10 cellular contexts compared by ENCODE assay signal in the genomic region with DNA sequence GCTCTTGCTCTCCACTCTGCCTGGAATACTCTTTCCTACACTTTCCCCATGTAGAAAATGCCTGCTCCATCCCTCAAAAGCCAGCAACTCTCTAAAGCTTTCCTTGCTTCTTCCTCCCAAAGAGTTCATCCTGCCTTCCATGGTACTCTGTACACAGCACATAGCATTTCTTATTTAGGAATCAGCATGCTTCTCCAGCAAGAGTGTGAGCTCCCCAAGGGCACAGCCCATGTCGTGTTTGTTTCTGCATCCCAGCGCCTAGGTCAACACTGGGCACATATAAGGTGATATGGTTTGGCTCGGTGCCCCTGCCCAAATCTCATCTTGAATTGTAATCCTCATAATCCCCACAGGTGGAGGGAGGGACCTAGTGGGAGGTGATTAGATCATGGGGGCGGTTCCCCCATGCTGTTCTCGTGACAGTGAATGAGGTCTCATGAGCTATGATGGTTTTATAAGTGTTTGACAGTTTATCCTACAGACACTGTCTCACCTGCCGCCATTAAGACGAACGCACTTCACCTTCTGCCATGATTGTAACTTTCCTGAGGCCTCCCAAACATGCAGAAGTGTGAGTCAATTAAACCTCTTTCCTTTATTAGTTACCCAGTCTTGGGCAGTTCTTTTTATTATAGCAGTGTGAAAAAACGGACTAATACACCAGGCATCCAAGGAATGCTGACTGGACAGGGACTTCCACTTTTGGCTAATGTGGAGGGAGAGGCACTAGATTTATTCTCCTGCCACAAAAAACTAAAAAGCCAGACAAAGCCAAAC. TPM values are rescaled to one million over a fixed set of nuclear protein-coding genes. Genes with fewer than 3 reads are reported as not detected.
DNase-seq lines count a peak whose midpoint lies in the region; ATAC-seq and TF ChIP-seq lines count a peak whose summit lies in the region.
"Had no signal": no experiment of that assay in that cellular context is flagged by ENCODE, and none has a peak within 500 bp of the region (broad histone marks: within the 10 kb centered on the region; RNA-seq: fewer than 3 reads in every experiment).

No MANE protein-coding gene starts in this region.

- H3K4me1 ChIP-seq in esophagus squamous epithelium (peaks cover 21 to 71% (median 48%) of the 10 kb centered on the region in 3 donors), neural progenitor cell (peaks cover 55% of the 10 kb centered on the region)

- peaks cover 54% of the 10 kb centered on the region for H3K4me1 Mint-ChIP-seq in neural progenitor cell

- WGBS in esophagus squamous epithelium, 2 donors, result 57 to 69% methylated on average over 8 to 9 of the region's 9 CpGs

- POLR2A ChIA-PET in AG04450 (lab: Yijun Ruan, JAX), result no interaction called here

- H3K27me3 ChIP-seq in AG04450 (ENCODE audit: control insufficient read depth, insufficient read depth, low read length) (no peaks in the 10 kb centered on the region), esophagus squamous epithelium (no peaks in the 10 kb centered on the region), neural progenitor cell (no peaks in the 10 kb centered on the region)

- peaks cover 12% of the 10 kb centered on the region for H3K9me3 ChIP-seq in AG04450 (ENCODE audit: control insufficient read depth, insufficient read depth, low read length)
- peaks cover 0 to 9% (median 0%) of the 10 kb centered on the region in 3 donors for H3K9me3 ChIP-seq in esophagus squamous epithelium
- H3K9me3 ChIP-seq in neural progenitor cell (ENCODE audit: low read depth), result peaks cover 3% of the 10 kb centered on the region

- H4K20me1 ChIP-seq in neural progenitor cell (ENCODE audit: low read depth), result peaks cover 59% of the 10 kb centered on the region

- DNase-seq in AG04450 (ENCODE audit: low read depth, low spot score), result no peak
- peak; percentile 43 for DNase-seq in RKO (ENCODE audit: low spot score)
- DNase-seq in esophagus squamous epithelium (lab: John Stamatoyannopoulos, UW), result no peak
- no peak for DNase-seq in neural progenitor cell (ENCODE audit: low spot score)
- no peak for DNase-seq in T-helper 2 cell
- no peak for DNase-seq in NCI-H2029 treated with DMSO at 0.1 percent for 48 hours (lab: John Stamatoyannopoulos, UW)
- no peak for DNase-seq in ecto neural progenitor cell (ENCODE audit: low spot score)
- DNase-seq: CD4-positive, alpha-beta T cell had no signal

- H3K4me3 ChIP-seq in AG04450 (ENCODE audit: low read depth, low read length), result no peak overlapping the region
- no peak overlapping the region for H3K4me3 ChIP-seq in esophagus squamous epithelium
- no peak overlapping the region for H3K4me3 ChIP-seq in neural progenitor cell

- no peak overlapping the region for H2AFZ ChIP-seq in neural progenitor cell (replicated peaks)

- intact Hi-C loops in esophagus squamous epithelium (cut with DNase I), result no loop called here

- peaks cover 28% of the 10 kb centered on the region for H3F3A ChIP-seq in neural progenitor cell (ENCODE audit: low read depth)

- peaks cover 28% of the 10 kb centered on the region for H3K36me3 Mint-ChIP-seq in neural progenitor cell

- ATAC-seq in HG03378 (IDR thresholded peaks at IDR 0.05; ENCODE audit: unreplicated experiment), result no peak

- H3K4me2 ChIP-seq in neural progenitor cell, result peak overlapping the region; percentile 8

- H3K36me3 ChIP-seq in esophagus squamous epithelium, result peaks cover 0 to 16% (median 0%) of the 10 kb centered on the region in 3 donors
- no peaks in the 10 kb centered on the region for H3K36me3 ChIP-seq in neural progenitor cell

- no peak for TF ChIP-seq POLR2A in esophagus squamous epithelium (IDR thresholded peaks at IDR 0.05)

- peak overlapping the region; percentile 87 for H3K27ac ChIP-seq in AG04450 (ENCODE audit: low read depth, low read length)
- H3K27ac ChIP-seq in esophagus squamous epithelium, result peak overlapping the region; percentile 63 to 85 (median 83)
- no peak overlapping the region for H3K27ac ChIP-seq in neural progenitor cell

- H3K9me3 Mint-ChIP-seq in neural progenitor cell, result peaks cover 22% of the 10 kb centered on the region

- CTCF ChIA-PET in AG04450 (lab: Charles Lee), result interaction anchor here (1.1 kb wide), 1 partner anchor 34 kb away, joined by 6 read pairs; no protein-coding TSS in a partner anchor

- H3K79me2 ChIP-seq in neural progenitor cell (ENCODE audit: low read depth), result peaks cover 77% of the 10 kb centered on the region

- peaks cover 6% of the 10 kb centered on the region for H3K27me3 Mint-ChIP-seq in neural progenitor cell (ENCODE audit: insufficient read depth, low read depth)
- H3K27me3 Mint-ChIP-seq: CD4-positive, alpha-beta T cell; central memory CD8-positive, alpha-beta T cell had no signal

- H3K27ac Mint-ChIP-seq in neural progenitor cell, result no peak overlapping the region
- H3K27ac Mint-ChIP-seq: CD4-positive, alpha-beta T cell had no signal

- H3K9ac ChIP-seq in neural progenitor cell, result no peak overlapping the region

- peak overlapping the region; percentile 2 for H3K4me3 Mint-ChIP-seq in neural progenitor cell
- H3K4me3 Mint-ChIP-seq: CD4-positive, alpha-beta T cell; central memory CD8-positive, alpha-beta T cell had no signal

- TF ChIP-seq CTCF in AG04450 (IDR thresholded peaks at IDR 0.05; ENCODE audit: low read depth, low read length), result no peak
- TF ChIP-seq CTCF in esophagus squamous epithelium (IDR thresholded peaks at IDR 0.05), result no peak
- no peak for TF ChIP-seq CTCF in neural progenitor cell (IDR thresholded peaks at IDR 0.05)

RNA-seq across cellular contexts. Expression of a gene that starts 8.2 kb away (rescaled TPM):
- 9.1 and 10.9 TPM in 2 replicates for polyA plus RNA-seq in AG04450 (2011; rRNA removed)
- polyA minus RNA-seq in AG04450 (2011; rRNA and poly(A)+ RNA removed), result 5.2 and 5.7 TPM in 2 replicates
- total RNA-seq in esophagus squamous epithelium (10 to 100 TPM; 12.6 to 23.5 (median 18.0) TPM), neural progenitor cell (ENCODE audit: low replicate concordance) (9.9 and 19.9 TPM in 2 replicates)

RNA-seq across cellular contexts. Expression of a gene that starts 50.3 kb away (rescaled TPM):
- polyA plus RNA-seq in AG04450 (2011; rRNA removed), result 0.99 and 1.8 TPM in 2 replicates
- polyA minus RNA-seq in AG04450 (2011; rRNA and poly(A)+ RNA removed), result 1.7 and 2.0 TPM in 2 replicates
- total RNA-seq in esophagus squamous epithelium (not detected), neural progenitor cell (ENCODE audit: low replicate concordance) (0.28 TPM in 1 of 2 replicates, not detected in the other)
- total RNA-seq: CD4-positive, alpha-beta T cell had no signal

RNA-seq across cellular contexts. Expression of a gene that starts 50.7 kb away (rescaled TPM):
- polyA plus RNA-seq in AG04450 (2011; rRNA removed), result not detected in 2 replicates
- polyA minus RNA-seq in AG04450 (2011; rRNA and poly(A)+ RNA removed), result not detected in 2 replicates
- 1 to 10 TPM in 3 of 4 donors, under 1 TPM in 1; 0.75 to 5.8 (median 2.2) TPM for total RNA-seq in esophagus squamous epithelium
- total RNA-seq in neural progenitor cell (ENCODE audit: low replicate concordance), result not detected in 2 replicates
